In the genomic region with DNA sequence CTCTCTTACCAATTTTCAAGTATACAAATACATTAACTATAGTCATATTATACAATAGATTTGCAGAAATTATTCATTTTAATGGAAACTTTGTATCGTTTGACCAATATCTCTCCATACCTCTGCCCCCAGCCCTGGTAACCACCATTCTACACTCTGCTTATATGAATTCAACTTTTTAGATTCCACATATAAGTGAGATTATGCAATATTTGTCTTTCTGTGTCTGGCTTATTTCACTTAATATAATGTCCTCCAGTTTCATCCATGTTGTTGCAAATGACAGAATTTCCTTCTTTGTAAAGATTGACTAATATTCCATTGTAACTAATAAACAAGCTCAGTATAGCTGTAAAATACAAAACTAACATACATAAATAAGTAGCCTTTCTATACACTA, we compare ENCODE assay signal across 40 cellular contexts. TPM values are rescaled to one million over a fixed set of nuclear protein-coding genes. Genes with fewer than 3 reads are reported as not detected.
"Had no signal": no experiment of that assay in that cellular context is flagged by ENCODE, and none has a peak within 500 bp of the region (broad histone marks: within the 10 kb centered on the region; RNA-seq: fewer than 3 reads in every experiment).

No MANE protein-coding gene starts in this region.

- H3K9me3 ChIP-seq: adrenal gland, body of pancreas, breast epithelium had no signal

- H3K4me3 Mint-ChIP-seq: activated B cell treated with CpG ODN at 0.5 μM for 24 hours; activated CD4-positive, alpha-beta memory T cell treated with anti-CD3 and anti-CD28 coated beads for 36 hours; activated CD4-positive, alpha-beta T cell treated with anti-CD3 and anti-CD28 coated beads, Interleukin-2, amount 10 ng/mL, durations not matched to agents 24 days and 14 days; activated CD8-positive, alpha-beta T cell treated with anti-CD3 and anti-CD28 coated beads for 36 hours; activated naive CD4-positive, alpha-beta T cell treated with anti-CD3 and anti-CD28 coated beads for 36 hours; activated naive CD8-positive, alpha-beta T cell treated with anti-CD3 and anti-CD28 coated beads for 36 hours; activated T-cell treated with anti-CD3 and anti-CD28 coated beads, Interleukin-2, amount 50 U/mL, for 4 hours; activated T-cell treated with anti-CD3 and anti-CD28 coated beads, Interleukin-2, amount 50 U/mL, for 72 hours; activated T-helper 1 cell treated with anti-CD3 and anti-CD28 coated beads, Interleukin-12 subunit alpha, Interleukin-12 subunit beta, Interleukin-2, Interleukin-4 antibody, amounts not matched to agents 30 ng/mL and 10 ng/mL and 1 ng/mL, durations not matched to agents 14 hours and 24 hours and 36 hours; activated T-helper 17 cell treated with anti-CD3 and anti-CD28 coated beads, Interleukin-2, amount 50 U/mL, for 72 hours; central memory CD8-positive, alpha-beta T cell; T-helper 1 cell treated with Interleukin-12 subunit alpha and Interleukin-12 subunit beta and Interleukin-4 antibody, amounts not matched to agents 30 μg/mL and 1 μg/mL, for 36 hours; T-helper 2 cell treated with Interferon-gamma antibody and Interleukin-4, amounts not matched to agents 5 μg/mL and 100 μg/mL, for 36 hours had no signal

- H3K27ac ChIP-seq: adrenal gland, body of pancreas, brain microvascular endothelial cell, breast epithelium, VCaP had no signal

- H3K4me1 ChIP-seq: adrenal gland, breast epithelium had no signal

- H3K4me1 Mint-ChIP-seq: activated B cell treated with CpG ODN at 0.5 μM for 24 hours; activated CD4-positive, alpha-beta T cell treated with anti-CD3 and anti-CD28 coated beads, Interleukin-2, amount 10 ng/mL, durations not matched to agents 24 days and 14 days; activated naive CD8-positive, alpha-beta T cell treated with anti-CD3 and anti-CD28 coated beads for 36 hours; activated T-helper 17 cell treated with anti-CD3 and anti-CD28 coated beads, Interleukin-2, amount 50 U/mL, for 72 hours; central memory CD8-positive, alpha-beta T cell had no signal

- H3K27ac Mint-ChIP-seq: activated B cell treated with CpG ODN at 0.5 μM for 24 hours; activated CD4-positive, alpha-beta memory T cell treated with anti-CD3 and anti-CD28 coated beads for 36 hours; activated CD4-positive, alpha-beta T cell treated with anti-CD3 and anti-CD28 coated beads, Interleukin-2, amount 10 ng/mL, durations not matched to agents 24 days and 14 days; activated CD8-positive, alpha-beta T cell treated with anti-CD3 and anti-CD28 coated beads for 36 hours; activated naive CD4-positive, alpha-beta T cell treated with anti-CD3 and anti-CD28 coated beads for 36 hours; activated naive CD4-positive, alpha-beta T cell treated with anti-CD3 and anti-CD28 coated beads, Interleukin-2, amount 50 U/mL, for 72 hours; activated naive CD8-positive, alpha-beta T cell treated with anti-CD3 and anti-CD28 coated beads for 36 hours; activated T-cell treated with anti-CD3 and anti-CD28 coated beads, Interleukin-2, amount 50 U/mL, for 72 hours; activated T-helper 1 cell treated with anti-CD3 and anti-CD28 coated beads, Interleukin-12 subunit alpha, Interleukin-12 subunit beta, Interleukin-2, Interleukin-4 antibody, amounts not matched to agents 30 ng/mL and 10 ng/mL and 1 ng/mL, durations not matched to agents 14 hours and 24 hours and 36 hours; activated T-helper 17 cell treated with anti-CD3 and anti-CD28 coated beads, Interleukin-2, amount 50 U/mL, for 72 hours; T-helper 1 cell treated with Interleukin-12 subunit alpha and Interleukin-12 subunit beta and Interleukin-4 antibody, amounts not matched to agents 30 μg/mL and 1 μg/mL, for 36 hours; T-helper 2 cell treated with Interferon-gamma antibody and Interleukin-4, amounts not matched to agents 5 μg/mL and 100 μg/mL, for 36 hours had no signal

- H3K36me3 ChIP-seq: adrenal gland, brain microvascular endothelial cell, breast epithelium had no signal

- H3K27me3 ChIP-seq: adrenal gland, body of pancreas, brain microvascular endothelial cell, breast epithelium had no signal

- H3K36me3 Mint-ChIP-seq: activated CD4-positive, alpha-beta memory T cell treated with anti-CD3 and anti-CD28 coated beads for 36 hours; activated naive CD4-positive, alpha-beta T cell treated with anti-CD3 and anti-CD28 coated beads, Interleukin-2, amount 50 U/mL, for 72 hours; activated naive CD8-positive, alpha-beta T cell treated with anti-CD3 and anti-CD28 coated beads for 36 hours had no signal

- H3K9me3 Mint-ChIP-seq: activated B cell treated with CpG ODN at 0.5 μM for 24 hours; activated CD4-positive, alpha-beta memory T cell treated with anti-CD3 and anti-CD28 coated beads for 36 hours; activated CD4-positive, alpha-beta T cell treated with anti-CD3 and anti-CD28 coated beads, Interleukin-2, amount 10 ng/mL, durations not matched to agents 24 days and 14 days; activated CD8-positive, alpha-beta T cell treated with anti-CD3 and anti-CD28 coated beads for 36 hours; activated naive CD4-positive, alpha-beta T cell treated with anti-CD3 and anti-CD28 coated beads for 36 hours; activated naive CD8-positive, alpha-beta T cell treated with anti-CD3 and anti-CD28 coated beads for 36 hours; activated T-cell treated with anti-CD3 and anti-CD28 coated beads, Interleukin-2, amount 50 U/mL, for 4 hours; activated T-cell treated with anti-CD3 and anti-CD28 coated beads, Interleukin-2, amount 50 U/mL, for 72 hours; activated T-helper 1 cell treated with anti-CD3 and anti-CD28 coated beads, Interleukin-12 subunit alpha, Interleukin-12 subunit beta, Interleukin-2, Interleukin-4 antibody, amounts not matched to agents 30 ng/mL and 10 ng/mL and 1 ng/mL, durations not matched to agents 14 hours and 24 hours and 36 hours; activated T-helper 17 cell treated with anti-CD3 and anti-CD28 coated beads, Interleukin-2, amount 50 U/mL, for 72 hours; central memory CD8-positive, alpha-beta T cell; T-helper 1 cell treated with Interleukin-12 subunit alpha and Interleukin-12 subunit beta and Interleukin-4 antibody, amounts not matched to agents 30 μg/mL and 1 μg/mL, for 36 hours; T-helper 2 cell treated with Interferon-gamma antibody and Interleukin-4, amounts not matched to agents 5 μg/mL and 100 μg/mL, for 36 hours had no signal

- ATAC-seq: activated CD8-positive, alpha-beta T cell treated with anti-CD3 and anti-CD28 coated beads for 36 hours; activated naive CD4-positive, alpha-beta T cell treated with anti-CD3 and anti-CD28 coated beads, Interleukin-2, amount 50 U/mL, for 72 hours; activated T-cell treated with anti-CD3 and anti-CD28 coated beads, Interleukin-2, amount 50 U/mL, for 4 hours; activated T-cell treated with anti-CD3 and anti-CD28 coated beads, Interleukin-2, amount 50 U/mL, for 72 hours; activated T-helper 17 cell treated with anti-CD3 and anti-CD28 coated beads, Interleukin-2, amount 50 U/mL, for 72 hours; body of pancreas had no signal

- DNase-seq: activated B cell treated with CpG ODN at 0.5 μM for 24 hours; activated CD4-positive, alpha-beta memory T cell treated with anti-CD3 and anti-CD28 coated beads for 36 hours; activated CD4-positive, alpha-beta T cell treated with anti-CD3 and anti-CD28 coated beads for 4 hours; activated CD4-positive, alpha-beta T cell treated with anti-CD3 and anti-CD28 coated beads, Interleukin-2, amount 10 ng/mL, durations not matched to agents 24 days and 14 days; activated CD4-positive, alpha-beta T cell treated with anti-CD3 and anti-CD28 coated beads, Interleukin-2, amount 50 U/mL, for 1 hour; activated CD4-positive, alpha-beta T cell treated with anti-CD3 and anti-CD28 coated beads, Interleukin-2, amount 50 U/mL, for 4 hours; activated CD4-positive, CD25-positive, alpha-beta regulatory T cell treated with anti-CD3 and anti-CD28 coated beads, Interleukin-2, amount 50 U/mL, for 72 hours; activated CD8-positive, alpha-beta memory T cell treated with anti-CD3 and anti-CD28 coated beads, Interleukin-2, amount 50 U/mL, for 4 hours; activated CD8-positive, alpha-beta T cell treated with anti-CD3 and anti-CD28 coated beads for 36 hours; activated effector memory CD4-positive, alpha-beta T cell treated with anti-CD3 and anti-CD28 coated beads, Interleukin-2, amount 50 U/mL, for 16 hours; activated gamma-delta T cell treated with Interleukin-2 at 50 U/mL for 16 hours; activated naive CD4-positive, alpha-beta T cell; activated naive CD4-positive, alpha-beta T cell treated with anti-CD3 and anti-CD28 coated beads for 36 hours; activated naive CD4-positive, alpha-beta T cell treated with anti-CD3 and anti-CD28 coated beads, Interleukin-2, amount 50 U/mL, for 16 hours; activated naive CD8-positive, alpha-beta T cell treated with anti-CD3 and anti-CD28 coated beads for 36 hours; activated T-cell treated with anti-CD3 and anti-CD28 coated beads for 4 hours; activated T-cell treated with anti-CD3 and anti-CD28 coated beads, Interleukin-2, amount 50 U/mL, for 1 hour; activated T-cell treated with anti-CD3 and anti-CD28 coated beads, Interleukin-2, amount 50 U/mL, for 4 hours; activated T-cell treated with anti-CD3 and anti-CD28 coated beads, Interleukin-2, amount 50 U/mL, for 72 hours; adrenal gland; amniotic stem cell; aorta; body of pancreas; brain microvascular endothelial cell; T-helper 1 cell; T-helper 2 cell; T-helper 9 cell had no signal

- FAIRE-seq: astrocyte, TTC549 had no signal

- H3K4me3 ChIP-seq: adrenal gland, body of pancreas, breast epithelium had no signal

RNA-seq across cellular contexts. Expression of a gene that starts 55.4 kb away (rescaled TPM):
- total RNA-seq: activated B cell treated with CpG ODN at 0.5 μM for 24 hours; activated CD4-positive, alpha-beta memory T cell treated with anti-CD3 and anti-CD28 coated beads for 36 hours; activated CD4-positive, alpha-beta T cell treated with anti-CD3 and anti-CD28 coated beads, Interleukin-2, amount 10 ng/mL, durations not matched to agents 24 days and 14 days; activated CD8-positive, alpha-beta memory T cell treated with anti-CD3 and anti-CD28 coated beads for 36 hours; activated CD8-positive, alpha-beta T cell treated with anti-CD3 and anti-CD28 coated beads for 36 hours; activated naive CD4-positive, alpha-beta T cell treated with anti-CD3 and anti-CD28 coated beads for 36 hours; activated naive CD4-positive, alpha-beta T cell treated with anti-CD3 and anti-CD28 coated beads, Interleukin-2, amount 50 U/mL, for 72 hours; activated naive CD8-positive, alpha-beta T cell treated with anti-CD3 and anti-CD28 coated beads for 36 hours; activated T-cell treated with anti-CD3 and anti-CD28 coated beads, Interleukin-2, amount 50 U/mL, for 72 hours; activated T-helper 1 cell treated with anti-CD3 and anti-CD28 coated beads, Interleukin-12 subunit alpha, Interleukin-12 subunit beta, Interleukin-2, Interleukin-4 antibody, amounts not matched to agents 30 ng/mL and 10 ng/mL and 1 ng/mL, durations not matched to agents 14 hours and 24 hours and 36 hours; activated T-helper 17 cell treated with anti-CD3 and anti-CD28 coated beads, Interleukin-2, amount 50 U/mL, for 72 hours; aorta; astrocyte; cardiac septum; cerebellum had no signal
